Comparison of ENCODE assay signal across 2 cellular contexts in genomic region chr12:115285429-115285828, GRCh38.
TF ChIP-seq lines count a peak whose summit lies in the region.

No MANE protein-coding gene starts in this region.

TF ChIP-seq in HEK293, 187 proteins besides CTCF, POLR2A, EP300 and RAD21 (continued from another document):
- TF ChIP-seq ZNF692 (tag by site-specific recombination; IDR thresholded peaks at IDR 0.05), result peak; percentile 76
- TF ChIP-seq GLIS1 (tag by site-specific recombination; IDR thresholded peaks at IDR 0.05), result peak; percentile 27; the same call in 1 of the 2 replicates
- 0 out of 2 replicates have a peak, but pooled peaks have one; percentile 12 for TF ChIP-seq KLF1 (tag by site-specific recombination; IDR thresholded peaks at IDR 0.05)
TF ChIP-seq in HEK293: peak in this region for 4; not testable (repeated sequence) for 183.

TF ChIP-seq in HepG2, 621 proteins besides CTCF, POLR2A, EP300 and RAD21:
- TF ChIP-seq ZNF281 (CRISPR knock-in tag; IDR thresholded peaks at IDR 0.05; ENCODE audit: borderline replicate concordance), result peak; percentile 23; the same call in 1 of the 2 replicates
TF ChIP-seq in HepG2: peak in this region for 1; not testable (repeated sequence) for 620.
